9 cellular contexts compared by ENCODE assay signal in genomic region chr22:20310180-20310579, GRCh38. TPM values are rescaled to one million over a fixed set of nuclear protein-coding genes. Genes with fewer than 3 reads are reported as not detected.
DNase-seq lines count a peak whose midpoint lies in the region; ATAC-seq, FAIRE-seq and TF ChIP-seq lines count a peak whose summit lies in the region.
"Not testable (repeated sequence)": the region's sequence is repeated elsewhere in the genome, so short reads cannot be mapped to it uniquely, and the experiment has no call there.
"Had no signal": no experiment of that assay in that cellular context is flagged by ENCODE, and none has a peak within 500 bp of the region (broad histone marks: within the 10 kb centered on the region; RNA-seq: fewer than 3 reads in every experiment).

No MANE protein-coding gene starts in this region.

- not testable (repeated sequence) for H3K79me2 ChIP-seq in endothelial cell of umbilical vein (ENCODE audit: control insufficient read depth, insufficient read depth, low read length)

- H2AFZ ChIP-seq in endothelial cell of umbilical vein (ENCODE audit: low read depth, low read length), result not testable (repeated sequence)

- not testable (repeated sequence) for DNase-seq in HFFc6; endothelial cell of umbilical vein (ENCODE audit: low read depth, low spot score); gastrocnemius medialis; urothelium cell line (ENCODE audit: low spot score)
- DNase-seq in RWPE2 (ENCODE audit: low spot score) (peak; percentile 11), left lobe of liver (ENCODE audit: low spot score) (peak; percentile 40)
- peak; percentile 5 for DNase-seq in activated naive CD4-positive, alpha-beta T cell treated with anti-CD3 and anti-CD28 coated beads, Interleukin-2, amount 10 ng/mL, durations not matched to agents 7 days and 5 days
- peak; percentile 6 for DNase-seq in natural killer cell treated with Interleukin-12 subunit alpha and Interleukin-12 subunit beta and Interleukin-15 and Interleukin-18, amount 100 ng/mL, for 72 hours (ENCODE audit: low spot score)

- not testable (repeated sequence) for H3K36me3 Mint-ChIP-seq in HFFc6 (ENCODE audit: low read depth); activated naive CD4-positive, alpha-beta T cell treated with anti-CD3 and anti-CD28 coated beads, Interleukin-2, amount 10 ng/mL, durations not matched to agents 7 days and 5 days; natural killer cell treated with Interleukin-12 subunit alpha and Interleukin-12 subunit beta and Interleukin-15 and Interleukin-18, amount 100 ng/mL, for 72 hours

- CTCF ChIA-PET in activated naive CD4-positive, alpha-beta T cell treated with anti-CD3 and anti-CD28 coated beads, Interleukin-2, amount 10 ng/mL, durations not matched to agents 7 days and 5 days (lab: Charles Lee), result interaction anchor here (1.5 kb wide), 1 partner anchor 108 kb away, joined by 4 read pairs; no protein-coding TSS in a partner anchor
- CTCF ChIA-PET in endothelial cell of umbilical vein (lab: Charles Lee), result interaction anchor here (0.9 kb wide), 1 partner anchor 9 kb away, joined by 3 read pairs; no protein-coding TSS in a partner anchor

- peak overlapping the region; percentile 68 for H3K27ac Mint-ChIP-seq in HFFc6
- not testable (repeated sequence) for H3K27ac Mint-ChIP-seq in activated naive CD4-positive, alpha-beta T cell treated with anti-CD3 and anti-CD28 coated beads, Interleukin-2, amount 10 ng/mL, durations not matched to agents 7 days and 5 days; natural killer cell treated with Interleukin-12 subunit alpha and Interleukin-12 subunit beta and Interleukin-15 and Interleukin-18, amount 100 ng/mL, for 72 hours

- H3K9me3 Mint-ChIP-seq in HFFc6; activated naive CD4-positive, alpha-beta T cell treated with anti-CD3 and anti-CD28 coated beads, Interleukin-2, amount 10 ng/mL, durations not matched to agents 7 days and 5 days; natural killer cell treated with Interleukin-12 subunit alpha and Interleukin-12 subunit beta and Interleukin-15 and Interleukin-18, amount 100 ng/mL, for 72 hours: not testable (repeated sequence)

- H3K27me3 ChIP-seq in RWPE2 (ENCODE audit: insufficient read depth, poor library complexity, severe bottlenecking); endothelial cell of umbilical vein (ENCODE audit: control insufficient read depth in 2 of 2, insufficient read depth in 2 of 2, low read length in 2 of 2); gastrocnemius medialis: not testable (repeated sequence)

- not testable (repeated sequence) for H3K9me1 ChIP-seq in endothelial cell of umbilical vein (replicated peaks; ENCODE audit: control insufficient read depth, extremely low read depth, insufficient read depth, low read length)

- peaks cover 12% of the 10 kb centered on the region for H3K4me1 Mint-ChIP-seq in HFFc6 (ENCODE audit: low read depth)
- H3K4me1 Mint-ChIP-seq in activated naive CD4-positive, alpha-beta T cell treated with anti-CD3 and anti-CD28 coated beads, Interleukin-2, amount 10 ng/mL, durations not matched to agents 7 days and 5 days; natural killer cell treated with Interleukin-12 subunit alpha and Interleukin-12 subunit beta and Interleukin-15 and Interleukin-18, amount 100 ng/mL, for 72 hours (ENCODE audit: low read depth in 2 of 2): not testable (repeated sequence)

- H3K27me3 Mint-ChIP-seq in HFFc6 (ENCODE audit: insufficient read depth); activated naive CD4-positive, alpha-beta T cell treated with anti-CD3 and anti-CD28 coated beads, Interleukin-2, amount 10 ng/mL, durations not matched to agents 7 days and 5 days; natural killer cell treated with Interleukin-12 subunit alpha and Interleukin-12 subunit beta and Interleukin-15 and Interleukin-18, amount 100 ng/mL, for 72 hours: not testable (repeated sequence)

- not testable (repeated sequence) for TF ChIP-seq CTCF in HFFc6 (IDR thresholded peaks at IDR 0.05); RWPE2 (IDR thresholded peaks at IDR 0.05; ENCODE audit: poor library complexity, severe bottlenecking); endothelial cell of umbilical vein (IDR thresholded peaks at IDR 0.05; ENCODE audit: extremely low read depth in 1 of 2, insufficient read depth in 1 of 2, low read depth in 1 of 2, low read length in 2 of 2); gastrocnemius medialis (IDR thresholded peaks at IDR 0.05 in 4 of 5, conservative IDR thresholded peaks at IDR 0.05 in 1 of 5)

- FAIRE-seq in endothelial cell of umbilical vein (lab: Jason Lieb, UNC), result peak; percentile 38
- peak; percentile 81 for FAIRE-seq in urothelium cell line (lab: Jason Lieb, UNC)

- not testable (repeated sequence) for H3K4me1 ChIP-seq in RWPE2 (ENCODE audit: insufficient read depth, poor library complexity, severe bottlenecking); endothelial cell of umbilical vein (ENCODE audit: control insufficient read depth, extremely low read depth, insufficient read depth, low read length); gastrocnemius medialis

- not testable (repeated sequence) for H3K9ac ChIP-seq in endothelial cell of umbilical vein (replicated peaks; ENCODE audit: extremely low read depth, insufficient read depth, low read length)

- in situ Hi-C loops in gastrocnemius medialis (cut with MboI; ENCODE audit: low sequenced_read_pairs in 4 of 4), result not testable (repeated sequence)

- not testable (repeated sequence) for BruUV-seq in endothelial cell of umbilical vein (replicated peaks; lab: Mats Ljungman, UMichigan)

- not testable (repeated sequence) for H4K20me1 ChIP-seq in endothelial cell of umbilical vein (replicated peaks; ENCODE audit: control insufficient read depth, extremely low read depth, insufficient read depth, low read length)

- intact Hi-C loops in endothelial cell of umbilical vein (cut with micrococcal nuclease); gastrocnemius medialis (cut with DNase I; ENCODE audit: low total_unique reads): not testable (repeated sequence)

- POLR2A ChIA-PET in endothelial cell of umbilical vein (lab: Charles Lee), result not testable (repeated sequence)

- H3K4me3 ChIP-seq in RWPE2 (ENCODE audit: severe bottlenecking); endothelial cell of umbilical vein (replicated peaks in 1 of 3; ENCODE audit: insufficient read depth in 1 of 3, low read depth in 1 of 3, low read length in 3 of 3); gastrocnemius medialis: not testable (repeated sequence)

- dilution Hi-C loops in endothelial cell of umbilical vein (cut with MboI; ENCODE audit: extremely low pct_ligation_motif_present, low sequenced_read_pairs), result not testable (repeated sequence)

- 0 out of 3 replicates have a peak, but pooled peaks have one; percentile 22 for ATAC-seq in RWPE2 (ENCODE audit: low read depth)
- ATAC-seq in left lobe of liver; natural killer cell treated with Interleukin-12 subunit alpha and Interleukin-12 subunit beta and Interleukin-15 and Interleukin-18, amount 100 ng/mL, for 72 hours: not testable (repeated sequence)
- ATAC-seq in gastrocnemius medialis, result peak; percentile 19 to 40

- not testable (repeated sequence) for H3K4me2 ChIP-seq in endothelial cell of umbilical vein (ENCODE audit: insufficient read depth, low read length)

- TF ChIP-seq POLR2A in endothelial cell of umbilical vein (IDR thresholded peaks at IDR 0.05; ENCODE audit: low read depth, low read length); gastrocnemius medialis (IDR thresholded peaks at IDR 0.05): not testable (repeated sequence)

- H3K27ac ChIP-seq in RWPE2 (ENCODE audit: poor library complexity, severe bottlenecking); endothelial cell of umbilical vein (ENCODE audit: insufficient read depth, low read depth, low read length); gastrocnemius medialis: not testable (repeated sequence)

- H3K9me3 ChIP-seq in RWPE2 (ENCODE audit: severe bottlenecking); endothelial cell of umbilical vein (replicated peaks; ENCODE audit: control insufficient read depth, insufficient read depth, low read length); gastrocnemius medialis: not testable (repeated sequence)

- not testable (repeated sequence) for H3K4me3 Mint-ChIP-seq in HFFc6; activated naive CD4-positive, alpha-beta T cell treated with anti-CD3 and anti-CD28 coated beads, Interleukin-2, amount 10 ng/mL, durations not matched to agents 7 days and 5 days; natural killer cell treated with Interleukin-12 subunit alpha and Interleukin-12 subunit beta and Interleukin-15 and Interleukin-18, amount 100 ng/mL, for 72 hours

- not testable (repeated sequence) for H3K36me3 ChIP-seq in RWPE2 (ENCODE audit: low read depth); endothelial cell of umbilical vein (ENCODE audit: control insufficient read depth in 2 of 2, extremely low read depth in 1 of 2, insufficient read depth in 2 of 2, low read length in 2 of 2); gastrocnemius medialis

RNA-seq across cellular contexts. Expression of gene DGCR6L, which starts 9.7 kb away (rescaled TPM):
- total RNA-seq in HFFc6 (2021; fragmentation: NEBNext Ultra II Directional; extraction: Animal tissue kit (Norgen Biotek cat#: 25700)), result 10 to 100 TPM; 46.3 to 52.4 (median 48.4) TPM
- total RNA-seq in endothelial cell of umbilical vein (34.3 and 38.0 TPM in 2 replicates), left lobe of liver (60.2 TPM), gastrocnemius medialis (100 to 1,000 TPM in 1 of 4 donors, 10 to 100 TPM in 3; 43.5 to 105 (median 67.5) TPM)
- 67.5 and 82.9 TPM in 2 replicates for polyA plus RNA-seq in endothelial cell of umbilical vein
- polyA plus RNA-seq in endothelial cell of umbilical vein (2011; cell fraction: cytosol; rRNA removed), result 43.7 and 64.1 TPM in 2 replicates
- polyA plus RNA-seq in endothelial cell of umbilical vein (2011; cell fraction: nucleus; rRNA removed), result 18.3 and 22.7 TPM in 2 replicates
- polyA plus RNA-seq in endothelial cell of umbilical vein (2012), result 29.3 and 33.4 TPM in 2 replicates
- polyA minus RNA-seq in endothelial cell of umbilical vein, result 13.9 and 17.5 TPM in 2 replicates
- 14.0 TPM for polyA minus RNA-seq in endothelial cell of umbilical vein (2011; cell fraction: cytosol; rRNA and poly(A)+ RNA removed)
- 2.5 and 5.2 TPM in 2 replicates for polyA minus RNA-seq in endothelial cell of umbilical vein (2011; cell fraction: nucleus; rRNA and poly(A)+ RNA removed)
- total RNA-seq in natural killer cell treated with Interleukin-12 subunit alpha and Interleukin-12 subunit beta and Interleukin-15 and Interleukin-18, amount 100 ng/mL, for 72 hours, result 10 to 100 TPM; 18.7 to 27.2 TPM

RNA-seq across cellular contexts. Expression of gene RTN4R, which starts 42.1 kb away (rescaled TPM):
- total RNA-seq in HFFc6 (2021; fragmentation: NEBNext Ultra II Directional; extraction: Animal tissue kit (Norgen Biotek cat#: 25700)), result under 1 TPM; 0.14 to 0.85 (median 0.35) TPM
- total RNA-seq in endothelial cell of umbilical vein, result 1.2 and 1.3 TPM in 2 replicates
- polyA plus RNA-seq in endothelial cell of umbilical vein, result 2.2 and 3.5 TPM in 2 replicates
- 1.0 and 1.4 TPM in 2 replicates for polyA plus RNA-seq in endothelial cell of umbilical vein (2011; cell fraction: cytosol; rRNA removed)
- 0.34 and 0.53 TPM in 2 replicates for polyA plus RNA-seq in endothelial cell of umbilical vein (2011; cell fraction: nucleus; rRNA removed)
- polyA plus RNA-seq in endothelial cell of umbilical vein (2012), result 1.0 and 1.6 TPM in 2 replicates
- polyA minus RNA-seq in endothelial cell of umbilical vein, result 0.57 and 0.85 TPM in 2 replicates
- polyA minus RNA-seq in endothelial cell of umbilical vein (2011; cell fraction: cytosol; rRNA and poly(A)+ RNA removed), result 6.3 TPM
- polyA minus RNA-seq in endothelial cell of umbilical vein (2011; cell fraction: nucleus; rRNA and poly(A)+ RNA removed), result 0.53 TPM in 1 of 2 replicates, not detected in the other
- 10.9 TPM for total RNA-seq in left lobe of liver
- total RNA-seq in natural killer cell treated with Interleukin-12 subunit alpha and Interleukin-12 subunit beta and Interleukin-15 and Interleukin-18, amount 100 ng/mL, for 72 hours, result under 1 TPM; 0.48 to 0.78 TPM
- under 1 TPM in 2 of 4 donors, not detected in 2; 0.29 to 0.75 TPM for total RNA-seq in gastrocnemius medialis
- polyA plus RNA-seq: IgD-negative memory B cell had no signal
